12 cellular contexts compared by ENCODE assay signal in genomic region chr12:92244036-92244435, GRCh38.
DNase-seq lines count a peak whose midpoint lies in the region; ATAC-seq and TF ChIP-seq lines count a peak whose summit lies in the region.
"Had no signal": no experiment of that assay in that cellular context is flagged by ENCODE, and none has a peak within 500 bp of the region (broad histone marks: within the 10 kb centered on the region; RNA-seq: fewer than 3 reads in every experiment).

No MANE protein-coding gene starts in this region.

- no TSS peak for BruUV-seq in MCF 10A (replicated peaks; lab: Mats Ljungman, UMichigan)
- no TSS peak for BruUV-seq in mammary epithelial cell (replicated peaks; lab: Mats Ljungman, UMichigan)

- H3K9ac ChIP-seq in mammary epithelial cell (ENCODE audit: insufficient read depth, low read length), result no peak overlapping the region

- H3K79me2 ChIP-seq in mammary epithelial cell (ENCODE audit: insufficient read depth, low read length), result no peaks in the 10 kb centered on the region

- no peaks in the 10 kb centered on the region for H3K27me3 Mint-ChIP-seq in MCF 10A (ENCODE audit: insufficient read depth, unreplicated experiment)
- no peaks in the 10 kb centered on the region for H3K27me3 Mint-ChIP-seq in nephron (ENCODE audit: low read depth)
- H3K27me3 Mint-ChIP-seq in T-helper 2 cell treated with Interferon-gamma antibody and Interleukin-4, amounts not matched to agents 5 μg/mL and 100 μg/mL, for 36 hours (ENCODE audit: low read depth), result no peaks in the 10 kb centered on the region

- H3K9me3 ChIP-seq in mammary epithelial cell (replicated peaks; ENCODE audit: insufficient read depth, low read length) (no peaks in the 10 kb centered on the region), aorta (ENCODE audit: control insufficient read depth, low read length) (no peaks in the 10 kb centered on the region)
- H3K9me3 ChIP-seq: thyroid gland had no signal

- POLR2A ChIA-PET in MCF 10A (lab: Yijun Ruan, JAX), result interaction anchor here (0.6 to 5.5 kb wide), 16 partner anchors 11 to 862 kb away, joined by 3 to 146 read pairs (median 4); partner anchors contain the start of gene BTG1

- in situ Hi-C loops in mammary epithelial cell (cut with MboI; ENCODE audit: low sequenced_read_pairs in 2 of 2), result no loop called here

- intact Hi-C loops in MCF 10A (cut with micrococcal nuclease) (no loop called here), mammary epithelial cell (cut with micrococcal nuclease) (no loop called here), aorta (cut with DNase I) (no loop called here)

- no peaks in the 10 kb centered on the region for H3K27me3 ChIP-seq in mammary epithelial cell (ENCODE audit: insufficient read depth, low read length)
- H3K27me3 ChIP-seq in aorta (ENCODE audit: control insufficient read depth in 1 of 2, insufficient read depth in 2 of 2, low read length in 1 of 2), result no peaks in the 10 kb centered on the region
- H3K27me3 ChIP-seq: brain microvascular endothelial cell, thyroid gland had no signal

- TF ChIP-seq CTCF in MCF 10A (IDR thresholded peaks at IDR 0.05; ENCODE audit: unreplicated experiment) (no peak), mammary epithelial cell (conservative IDR thresholded peaks at IDR 0.05 in 1 of 2, IDR thresholded peaks at IDR 0.05 in 1 of 2; ENCODE audit: extremely low read depth in 1 of 2, insufficient read depth in 1 of 2, low read depth in 1 of 2, low read length in 2 of 2) (no peak), fibroblast of villous mesenchyme (IDR thresholded peaks at IDR 0.05; ENCODE audit: insufficient read depth, low read depth, low read length) (no peak), nephron (IDR thresholded peaks at IDR 0.05; ENCODE audit: unreplicated experiment in 3 of 3) (no peak)

- H3K36me3 ChIP-seq in mammary epithelial cell (ENCODE audit: insufficient read depth, low read length) (no peaks in the 10 kb centered on the region), aorta (ENCODE audit: control insufficient read depth in 1 of 2, insufficient read depth in 2 of 2, low read length in 1 of 2) (no peaks in the 10 kb centered on the region)
- H3K36me3 ChIP-seq: brain microvascular endothelial cell, thyroid gland had no signal

- peak; percentile 62 for ATAC-seq in aorta (ENCODE audit: low FRiP score)
- no peak for ATAC-seq in esophagus mucosa
- ATAC-seq in GM18520 (IDR thresholded peaks at IDR 0.05; ENCODE audit: unreplicated experiment), result no peak

- CTCF ChIA-PET in MCF 10A (lab: Yijun Ruan, JAX), result interaction anchor here (0.6 to 3.2 kb wide), 15 partner anchors 16 to 862 kb away, joined by 3 to 16 read pairs (median 3); partner anchors contain the start of gene BTG1
- CTCF ChIA-PET in mammary epithelial cell (lab: Charles Lee; ENCODE audit: low non-redundant PET), result no interaction called here

- H3K4me1 Mint-ChIP-seq in MCF 10A (ENCODE audit: insufficient read depth, unreplicated experiment), result peaks cover 16% of the 10 kb centered on the region
- H3K4me1 Mint-ChIP-seq in nephron, result peaks cover 26% of the 10 kb centered on the region
- H3K4me1 Mint-ChIP-seq in T-helper 2 cell treated with Interferon-gamma antibody and Interleukin-4, amounts not matched to agents 5 μg/mL and 100 μg/mL, for 36 hours (ENCODE audit: low read depth), result peaks cover 1% of the 10 kb centered on the region

- H3K36me3 Mint-ChIP-seq in MCF 10A (ENCODE audit: insufficient read depth, unreplicated experiment), result no peaks in the 10 kb centered on the region
- no peaks in the 10 kb centered on the region for H3K36me3 Mint-ChIP-seq in nephron (ENCODE audit: low read depth)
- no peaks in the 10 kb centered on the region for H3K36me3 Mint-ChIP-seq in T-helper 2 cell treated with Interferon-gamma antibody and Interleukin-4, amounts not matched to agents 5 μg/mL and 100 μg/mL, for 36 hours (ENCODE audit: low read depth)

- H3K9me3 Mint-ChIP-seq in MCF 10A (ENCODE audit: unreplicated experiment), result no peaks in the 10 kb centered on the region
- no peaks in the 10 kb centered on the region for H3K9me3 Mint-ChIP-seq in nephron
- no peaks in the 10 kb centered on the region for H3K9me3 Mint-ChIP-seq in T-helper 2 cell treated with Interferon-gamma antibody and Interleukin-4, amounts not matched to agents 5 μg/mL and 100 μg/mL, for 36 hours

- H3K27ac ChIP-seq in mammary epithelial cell (ENCODE audit: insufficient read depth, low read depth, low read length), result no peak overlapping the region
- H3K27ac ChIP-seq in aorta (ENCODE audit: low read depth in 1 of 2, low read length in 2 of 2), result no peak overlapping the region
- H3K27ac ChIP-seq: brain microvascular endothelial cell had no signal

- DNase-seq in MCF 10A (ENCODE audit: unreplicated experiment) (peak; percentile 25), mammary epithelial cell (no peak), fibroblast of villous mesenchyme (ENCODE audit: low read depth) (peak; percentile 91), aorta (no peak)
- no peak for DNase-seq in T-helper 2 cell treated with Interferon-gamma antibody and Interleukin-4, amounts not matched to agents 5 μg/mL and 100 μg/mL, for 36 hours (ENCODE audit: low spot score)
- DNase-seq: activated CD4-positive, alpha-beta T cell treated with anti-CD3 and anti-CD28 coated beads for 48 hours; brain microvascular endothelial cell; MV-4-11; thyroid gland had no signal

- H3K27ac Mint-ChIP-seq in MCF 10A (ENCODE audit: low read depth, unreplicated experiment) (peak overlapping the region; percentile 25), nephron (peak overlapping the region; percentile 23 to 81 (median 77))
- no peak overlapping the region for H3K27ac Mint-ChIP-seq in T-helper 2 cell treated with Interferon-gamma antibody and Interleukin-4, amounts not matched to agents 5 μg/mL and 100 μg/mL, for 36 hours

- H2AFZ ChIP-seq in mammary epithelial cell (ENCODE audit: low read depth, low read length), result no peak overlapping the region

- H3K4me1 ChIP-seq in mammary epithelial cell (ENCODE audit: insufficient read depth, low read length), result no peaks in the 10 kb centered on the region
- peaks cover 0 to 3% of the 10 kb centered on the region in 2 donors for H3K4me1 ChIP-seq in aorta (ENCODE audit: control insufficient read depth in 1 of 2, insufficient read depth in 2 of 2, low read length in 2 of 2)
- H3K4me1 ChIP-seq: thyroid gland had no signal

- dilution Hi-C loops in mammary epithelial cell (cut with HindIII; ENCODE audit: low sequenced_read_pairs), result no loop called here

- H3K4me3 ChIP-seq in mammary epithelial cell (replicated peaks in 1 of 3; ENCODE audit: insufficient read depth in 1 of 3, low read depth in 2 of 3, low read length in 3 of 3), result no peak overlapping the region
- no peak overlapping the region for H3K4me3 ChIP-seq in fibroblast of villous mesenchyme (ENCODE audit: low read depth, low read length)
- peak overlapping the region in 1 of 2 donors; percentile 26 for H3K4me3 ChIP-seq in aorta (ENCODE audit: low read length in 2 of 2)
- H3K4me3 ChIP-seq: thyroid gland had no signal

- H4K20me1 ChIP-seq in mammary epithelial cell (ENCODE audit: insufficient read depth, low read length), result no peaks in the 10 kb centered on the region

- H3K4me2 ChIP-seq in mammary epithelial cell (ENCODE audit: insufficient read depth, low read depth, low read length), result no peak overlapping the region

- peak overlapping the region; percentile 8 for H3K4me3 Mint-ChIP-seq in MCF 10A (ENCODE audit: unreplicated experiment)
- H3K4me3 Mint-ChIP-seq in nephron, result no peak overlapping the region
- H3K4me3 Mint-ChIP-seq in T-helper 2 cell treated with Interferon-gamma antibody and Interleukin-4, amounts not matched to agents 5 μg/mL and 100 μg/mL, for 36 hours, result no peak overlapping the region

- 94% methylated on average over 2 of the region's 3 CpGs for WGBS in mammary epithelial cell (ENCODE audit: low coverage, missing lambda C conversion rate)
- WGBS in aorta, 2 donors, result 46 to 48% methylated on average over 3 of the region's 3 CpGs

Comparison
In these comparisons a context has a peak if more than half of its experiments do, and no peak if none do; other contexts are left out.
1. DNase-seq: peak in MCF 10A (single experiment) and fibroblast of villous mesenchyme (single experiment); none in mammary epithelial cell (single experiment), aorta (0 of 2) and T-helper 2 cell treated with Interferon-gamma antibody and Interleukin-4, amounts not matched to agents 5 μg/mL and 100 μg/mL, for 36 hours (single experiment).